ENCODE assay signal across 1 cellular context in the genomic region with DNA sequence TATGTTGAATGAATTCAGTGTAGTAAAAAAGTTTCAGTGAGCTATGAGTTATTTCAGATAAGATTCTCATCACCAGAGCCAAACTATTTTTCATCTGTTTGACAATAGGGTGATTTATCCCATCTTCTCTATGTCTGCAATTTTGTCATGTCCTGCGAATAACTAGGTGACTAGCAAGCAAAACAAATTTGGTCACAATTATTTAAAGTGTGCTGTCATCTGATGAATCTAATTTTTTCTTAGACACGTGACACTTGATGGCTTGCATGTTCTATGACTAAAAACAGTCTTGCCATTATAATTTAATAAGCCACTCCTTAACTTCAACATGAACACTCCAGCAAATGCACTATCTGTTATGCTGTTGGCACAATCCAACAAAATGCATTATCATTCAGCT.
TF ChIP-seq lines count a peak whose summit lies in the region.

No MANE protein-coding gene starts in this region.

TF ChIP-seq in SK-N-SH treated with all-trans-retinoic acid at 6 μM for 48 hours, 23 proteins besides CTCF, POLR2A, EP300 and RAD21 (continued from another document):
- TF ChIP-seq TSHZ2 (CRISPR knock-in tag; IDR thresholded peaks at IDR 0.05) (0 out of 2 replicates have a peak, but pooled peaks have one; percentile 48), SNAI2 (CRISPR knock-in tag; IDR thresholded peaks at IDR 0.05) (peak; percentile 79; the same call in 1 of the 2 replicates), CSDC2 (CRISPR knock-in tag; IDR thresholded peaks at IDR 0.05) (no peak)
- TF ChIP-seq, protein P1, sequence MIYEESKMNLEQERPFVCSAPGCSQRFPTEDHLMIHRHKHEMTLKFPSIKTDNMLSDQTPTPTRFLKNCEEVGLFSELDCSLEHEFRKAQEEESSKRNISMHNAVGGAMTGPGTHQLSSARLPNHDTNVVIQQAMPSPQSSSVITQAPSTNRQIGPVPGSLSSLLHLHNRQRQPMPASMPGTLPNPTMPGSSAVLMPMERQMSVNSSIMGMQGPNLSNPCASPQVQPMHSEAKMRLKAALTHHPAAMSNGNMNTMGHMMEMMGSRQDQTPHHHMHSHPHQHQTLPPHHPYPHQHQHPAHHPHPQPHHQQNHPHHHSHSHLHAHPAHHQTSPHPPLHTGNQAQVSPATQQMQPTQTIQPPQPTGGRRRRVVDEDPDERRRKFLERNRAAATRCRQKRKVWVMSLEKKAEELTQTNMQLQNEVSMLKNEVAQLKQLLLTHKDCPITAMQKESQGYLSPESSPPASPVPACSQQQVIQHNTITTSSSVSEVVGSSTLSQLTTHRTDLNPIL (CRISPR knock-in tag; IDR thresholded peaks at IDR 0.05; ENCODE audit: low read depth), result peak; percentile 42; the same call in 1 of the 2 replicates
TF ChIP-seq in SK-N-SH treated with all-trans-retinoic acid at 6 μM for 48 hours: peak in this region for 4.
